8 cellular contexts compared by ENCODE assay signal in genomic region chr20:50283922-50284810, GRCh38.
DNase-seq lines count a peak whose midpoint lies in the region; ATAC-seq and TF ChIP-seq lines count a peak whose summit lies in the region.

No MANE protein-coding gene starts in this region.

- H3K9me3 Mint-ChIP-seq in endothelial cell (ENCODE audit: unreplicated experiment) = no peaks in the 10 kb centered on the region

- CTCF ChIA-PET in OCI-LY7 (lab: Charles Lee; ENCODE audit: unreplicated experiment) = no interaction called here

- H3K4me3 ChIP-seq in OCI-LY7 (ENCODE audit: low read depth, low read length, poor library complexity, severe bottlenecking) = no peak overlapping the region

- H3K4me3 Mint-ChIP-seq in endothelial cell (ENCODE audit: unreplicated experiment) = no peak overlapping the region

- TF ChIP-seq CTCF in OCI-LY7 (conservative IDR thresholded peaks at IDR 0.05; ENCODE audit: low read length) = no peak
- TF ChIP-seq CTCF in endothelial cell (IDR thresholded peaks at IDR 0.05; ENCODE audit: unreplicated experiment) = no peak

- H2AFZ ChIP-seq in OCI-LY7 (ENCODE audit: low read length) = peak overlapping the region; percentile 97

- no peak overlapping the region for H3K27ac Mint-ChIP-seq in endothelial cell (ENCODE audit: unreplicated experiment)

- H3K27ac ChIP-seq in OCI-LY7 (ENCODE audit: low read depth, low read length, poor library complexity, severe bottlenecking) = no peak overlapping the region

- H3K9me3 ChIP-seq in OCI-LY7 (ENCODE audit: low read length) = no peaks in the 10 kb centered on the region

- H3K27me3 Mint-ChIP-seq in endothelial cell (ENCODE audit: unreplicated experiment) = peaks cover 6% of the 10 kb centered on the region

- H3K79me2 ChIP-seq in OCI-LY7 (ENCODE audit: insufficient read depth, low read depth, low read length) = no peaks in the 10 kb centered on the region

- H4K20me1 ChIP-seq in OCI-LY7 (ENCODE audit: insufficient read depth, low read length) = no peaks in the 10 kb centered on the region

- H3K9me2 ChIP-seq in OCI-LY7 (ENCODE audit: insufficient read depth, low read length) = no peaks in the 10 kb centered on the region

- POLR2A ChIA-PET in OCI-LY7 (lab: Charles Lee) = interaction anchor here (0.6 to 1.4 kb wide), 2 partner anchors 9 to 340 kb away, joined by 3 to 4 read pairs; no protein-coding TSS in a partner anchor

- BruUV-seq in OCI-LY7 (replicated peaks; lab: Mats Ljungman, UMichigan) = no TSS peak

- peak; percentile 90 for DNase-seq in ELR (ENCODE audit: low read depth)
- no peak for DNase-seq in OCI-LY7 (ENCODE audit: low spot score)
- DNase-seq in fibroblast of gingiva (ENCODE audit: low read depth) = peak; percentile 46
- no peak for DNase-seq in sciatic nerve (ENCODE audit: low spot score)
- no peak for DNase-seq in NCI-H1694 treated with DMSO at 0.1 percent for 48 hours (lab: John Stamatoyannopoulos, UW)
- no peak for DNase-seq in endothelial cell (ENCODE audit: low spot score)
- no peak for DNase-seq in NCI-H2196 treated with DMSO at 0.1 percent for 48 hours (lab: John Stamatoyannopoulos, UW; ENCODE audit: unreplicated experiment)

- peak; percentile 5 for ATAC-seq in sciatic nerve
- ATAC-seq in HG03520 (IDR thresholded peaks at IDR 0.05; ENCODE audit: unreplicated experiment) = no peak

- no peaks in the 10 kb centered on the region for H3K36me3 ChIP-seq in OCI-LY7 (ENCODE audit: insufficient read depth, low read length)

- H3K4me2 ChIP-seq in OCI-LY7 (ENCODE audit: low read length) = no peak overlapping the region

- peaks cover 22% of the 10 kb centered on the region for H3K4me1 ChIP-seq in OCI-LY7 (ENCODE audit: insufficient read depth, low read length, poor library complexity, severe bottlenecking)

- intact Hi-C loops in OCI-LY7 (cut with micrococcal nuclease; ENCODE audit: unreplicated experiment) (no loop called here), sciatic nerve (cut with DNase I) (no loop called here)

- no peaks in the 10 kb centered on the region for H3K36me3 Mint-ChIP-seq in endothelial cell (ENCODE audit: low read depth, unreplicated experiment)

- H3K4me1 Mint-ChIP-seq in endothelial cell (ENCODE audit: unreplicated experiment) = no peaks in the 10 kb centered on the region

Comparison
In these comparisons a context has a peak if more than half of its experiments do, and no peak if none do; other contexts are left out.
1. DNase-seq: peak in ELR (single experiment) and fibroblast of gingiva (single experiment); none in OCI-LY7 (single experiment), sciatic nerve (single experiment), NCI-H1694 treated with DMSO at 0.1 percent for 48 hours (single experiment), endothelial cell (single experiment) and NCI-H2196 treated with DMSO at 0.1 percent for 48 hours (single experiment).